In the genomic region with DNA sequence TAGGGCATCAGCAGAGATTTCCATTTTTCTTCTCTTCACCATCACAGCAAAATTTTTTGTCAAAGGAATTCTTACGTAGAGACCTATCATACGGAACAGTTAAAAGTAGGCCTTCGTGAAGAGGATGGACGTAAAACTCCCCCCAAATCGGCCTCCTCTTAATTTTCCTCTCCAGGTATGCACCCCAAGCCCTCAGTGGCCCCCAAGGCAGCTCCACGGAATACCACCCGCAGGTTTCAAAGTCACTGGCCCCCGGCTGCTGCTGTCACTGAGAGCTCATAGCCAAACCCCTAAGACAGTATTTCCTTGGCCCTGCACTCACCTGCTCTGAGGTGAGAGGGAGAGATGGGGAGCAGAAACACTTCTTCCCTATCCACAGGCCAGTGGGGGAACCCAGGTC, we compare ENCODE assay signal across 30 cellular contexts.
"Had no signal": no experiment of that assay in that cellular context is flagged by ENCODE, and none has a peak within 500 bp of the region (broad histone marks: within the 10 kb centered on the region; RNA-seq: fewer than 3 reads in every experiment).

No MANE protein-coding gene starts in this region.

- DNase-seq: activated CD4-positive, alpha-beta T cell treated with anti-CD3 and anti-CD28 coated beads for 4 hours; activated CD4-positive, alpha-beta T cell treated with anti-CD3 and anti-CD28 coated beads, Interleukin-2, amount 50 U/mL, for 4 hours; activated effector memory CD4-positive, alpha-beta T cell treated with Interleukin-2 at 50 U/mL for 16 hours; activated naive CD4-positive, alpha-beta T cell treated with anti-CD3 and anti-CD28 coated beads, Interleukin-2, amount 10 ng/mL, durations not matched to agents 7 days and 5 days; activated naive CD8-positive, alpha-beta T cell treated with anti-CD3 and anti-CD28 coated beads, Interleukin-2, amount 10 ng/mL, durations not matched to agents 7 days and 5 days; activated T-cell treated with anti-CD3 and anti-CD28 coated beads for 4 hours; activated T-cell treated with anti-CD3 and anti-CD28 coated beads, Interleukin-2, amount 50 U/mL, for 72 hours; esophagus squamous epithelium; foreskin melanocyte; heart right ventricle; mammary epithelial cell; naive B cell; small intestine; stimulated activated CD4-positive, alpha-beta T cell treated with anti-CD3 and anti-CD28 coated beads, Interleukin-1b, Interleukin-23, amount 100 ng/mL, for 48 hours; stimulated activated CD4-positive, alpha-beta T cell treated with anti-CD3 and anti-CD28 coated beads, Interleukin-4, amount 100 ng/mL, for 4 hours; stimulated activated CD8-positive, alpha-beta memory T cell treated with anti-CD3 and anti-CD28 coated beads, Interleukin-4, amount 100 ng/mL, for 48 hours; stimulated activated naive B cell treated with anti-CD40 and anti-IgM and Interleukin-4, amounts not matched to agents 10 μg/mL and 1 μg/mL and 100 μg/mL, for 72 hours; stomach; T-helper 1 cell; thyroid gland; upper lobe of right lung had no signal

- H3K36me3 Mint-ChIP-seq: activated naive CD4-positive, alpha-beta T cell treated with anti-CD3 and anti-CD28 coated beads, Interleukin-2, amount 10 ng/mL, durations not matched to agents 7 days and 5 days; brain; naive B cell had no signal

- H3K9me3 Mint-ChIP-seq: activated naive CD4-positive, alpha-beta T cell treated with anti-CD3 and anti-CD28 coated beads, Interleukin-2, amount 10 ng/mL, durations not matched to agents 7 days and 5 days; activated naive CD8-positive, alpha-beta T cell treated with anti-CD3 and anti-CD28 coated beads, Interleukin-2, amount 10 ng/mL, durations not matched to agents 7 days and 5 days; activated T-cell treated with anti-CD3 and anti-CD28 coated beads, Interleukin-2, amount 50 U/mL, for 72 hours; T-helper 2 cell treated with Interferon-gamma antibody and Interleukin-4, amounts not matched to agents 5 μg/mL and 100 μg/mL, for 36 hours had no signal

- H3K27ac Mint-ChIP-seq: activated naive CD4-positive, alpha-beta T cell treated with anti-CD3 and anti-CD28 coated beads, Interleukin-2, amount 10 ng/mL, durations not matched to agents 7 days and 5 days; activated naive CD8-positive, alpha-beta T cell treated with anti-CD3 and anti-CD28 coated beads, Interleukin-2, amount 10 ng/mL, durations not matched to agents 7 days and 5 days; activated T-cell treated with anti-CD3 and anti-CD28 coated beads, Interleukin-2, amount 50 U/mL, for 72 hours; brain; mesothelial cell of epicardium; naive B cell; progenitor cell of endocrine pancreas; stimulated activated naive B cell treated with anti-CD40 and anti-IgM and Interleukin-4, amounts not matched to agents 10 μg/mL and 1 μg/mL and 100 μg/mL, for 72 hours; T-helper 2 cell treated with Interferon-gamma antibody and Interleukin-4, amounts not matched to agents 5 μg/mL and 100 μg/mL, for 36 hours had no signal

- H3K4me3 Mint-ChIP-seq: activated naive CD4-positive, alpha-beta T cell treated with anti-CD3 and anti-CD28 coated beads, Interleukin-2, amount 10 ng/mL, durations not matched to agents 7 days and 5 days; activated naive CD8-positive, alpha-beta T cell treated with anti-CD3 and anti-CD28 coated beads, Interleukin-2, amount 10 ng/mL, durations not matched to agents 7 days and 5 days; activated T-cell treated with anti-CD3 and anti-CD28 coated beads, Interleukin-2, amount 50 U/mL, for 72 hours; brain; mesothelial cell of epicardium; naive B cell; stimulated activated naive B cell treated with anti-CD40 and anti-IgM and Interleukin-4, amounts not matched to agents 10 μg/mL and 1 μg/mL and 100 μg/mL, for 72 hours; T-helper 2 cell treated with Interferon-gamma antibody and Interleukin-4, amounts not matched to agents 5 μg/mL and 100 μg/mL, for 36 hours had no signal

- H3K27me3 ChIP-seq: ascending aorta, cardiac muscle cell, heart right ventricle, ovary, stomach, thyroid gland, upper lobe of right lung had no signal

- H3K4me3 ChIP-seq: ascending aorta, cardiac muscle cell, esophagus squamous epithelium, heart right ventricle, ovary, stomach, thyroid gland, upper lobe of right lung had no signal

- H3K9me3 ChIP-seq: ascending aorta, esophagus squamous epithelium, heart right ventricle, ovary, stomach, thyroid gland, upper lobe of right lung had no signal

- H3K27ac ChIP-seq: ascending aorta, cardiac muscle cell, epithelial cell of prostate, esophagus squamous epithelium, ovary, stomach, thyroid gland, upper lobe of right lung had no signal

- ATAC-seq: heart right ventricle; sciatic nerve; stimulated activated naive B cell treated with anti-CD40 and anti-IgM and Interleukin-4, amounts not matched to agents 10 μg/mL and 1 μg/mL and 100 μg/mL, for 72 hours; upper lobe of right lung had no signal

- H3K4me1 ChIP-seq: ascending aorta had no signal

- H3K36me3 ChIP-seq: ascending aorta, cardiac muscle cell, esophagus squamous epithelium, ovary, stomach, thyroid gland, upper lobe of right lung had no signal
